ENCODE assay signal across 1 cellular context in genomic region chr17:44608732-44609435, GRCh38.
TF ChIP-seq lines count a peak whose summit lies in the region.

No MANE protein-coding gene starts in this region.

TF ChIP-seq in HepG2, 621 proteins besides CTCF, POLR2A, EP300 and RAD21 (continued from another document and continues in another):
- TF ChIP-seq FUBP1 (CRISPR knock-in tag; IDR thresholded peaks at IDR 0.05; ENCODE audit: borderline replicate concordance) = no peak
- no peak for TF ChIP-seq ZNF543 (CRISPR knock-in tag; IDR thresholded peaks at IDR 0.05)
- TF ChIP-seq ZNF235 (CRISPR knock-in tag; IDR thresholded peaks at IDR 0.05; ENCODE audit: borderline replicate concordance) = 0 out of 2 replicates have a peak, but pooled peaks have one; percentile 25
- TF ChIP-seq ATF3 (CRISPR knock-in tag; IDR thresholded peaks at IDR 0.05) = no peak
- TF ChIP-seq ZNF772 (CRISPR knock-in tag; IDR thresholded peaks at IDR 0.05) = 0 out of 2 replicates have a peak, but pooled peaks have one; percentile 38
- no peak for TF ChIP-seq NCOA2 (CRISPR knock-in tag; IDR thresholded peaks at IDR 0.05)
- peak; percentile 55 for TF ChIP-seq GABPB1 (CRISPR knock-in tag; IDR thresholded peaks at IDR 0.05)
- TF ChIP-seq MNT (IDR thresholded peaks at IDR 0.05) = peak; percentile 11; the same call in 1 of the 2 replicates
- 0 out of 2 replicates have a peak, but pooled peaks have one; percentile 15 for TF ChIP-seq CREM (IDR thresholded peaks at IDR 0.05)
- no peak for TF ChIP-seq CREM (CRISPR knock-in tag; IDR thresholded peaks at IDR 0.05)
- peak; percentile 76; the same call in 1 of the 2 replicates for TF ChIP-seq ERF (CRISPR knock-in tag; IDR thresholded peaks at IDR 0.05)
- TF ChIP-seq RCOR2 (CRISPR knock-in tag; IDR thresholded peaks at IDR 0.05) = peak; percentile 59; the same call in 1 of the 2 replicates
- TF ChIP-seq SOX5 (CRISPR knock-in tag; IDR thresholded peaks at IDR 0.05; ENCODE audit: borderline replicate concordance) = peak; percentile 63
- TF ChIP-seq RFXAP (CRISPR knock-in tag; IDR thresholded peaks at IDR 0.05; ENCODE audit: borderline replicate concordance) = no peak
- peak; percentile 21; the same call in 1 of the 2 replicates for TF ChIP-seq ATF5 (CRISPR knock-in tag; IDR thresholded peaks at IDR 0.05; ENCODE audit: low read depth)
- no peak for TF ChIP-seq AGO1 (IDR thresholded peaks at IDR 0.05; ENCODE audit: low read depth, low read length, poor library complexity, severe bottlenecking)
- peak; percentile 29 for TF ChIP-seq ZFX (CRISPR knock-in tag; IDR thresholded peaks at IDR 0.05; ENCODE audit: low read depth)
- peak; percentile 48 for TF ChIP-seq HNRNPLL (IDR thresholded peaks at IDR 0.05; ENCODE audit: low read depth, low read length, poor library complexity, severe bottlenecking)
- TF ChIP-seq MLX (CRISPR knock-in tag; IDR thresholded peaks at IDR 0.05) = peak; percentile 59; the same call in 1 of the 2 replicates
- TF ChIP-seq SNRNP70 (IDR thresholded peaks at IDR 0.05; ENCODE audit: low read depth, low read length) = no peak
- no peak for TF ChIP-seq ZBTB3 (CRISPR knock-in tag; IDR thresholded peaks at IDR 0.05; ENCODE audit: borderline replicate concordance, low read depth)
- no peak for TF ChIP-seq ZBTB7B (CRISPR knock-in tag; IDR thresholded peaks at IDR 0.05)
- TF ChIP-seq E2F5 (CRISPR knock-in tag; conservative IDR thresholded peaks at IDR 0.05) = no peak
- TF ChIP-seq TCF12 (IDR thresholded peaks at IDR 0.05) = no peak
- TF ChIP-seq TCF12 (CRISPR knock-in tag; IDR thresholded peaks at IDR 0.05) = peak; percentile 50; the same call in 1 of the 2 replicates
- no peak for TF ChIP-seq MLXIP (CRISPR knock-in tag; IDR thresholded peaks at IDR 0.05; ENCODE audit: borderline replicate concordance)
- peak; percentile 64 to 71 for TF ChIP-seq NR2F1 (CRISPR knock-in tag; IDR thresholded peaks at IDR 0.05)
- peak; percentile 68; the same call in 1 of the 2 replicates for TF ChIP-seq ZSCAN29 (CRISPR knock-in tag; conservative IDR thresholded peaks at IDR 0.05)
- no peak for TF ChIP-seq ZNF33B (CRISPR knock-in tag; IDR thresholded peaks at IDR 0.05)
- TF ChIP-seq MAFG (CRISPR knock-in tag; IDR thresholded peaks at IDR 0.05) = 0 out of 2 replicates have a peak, but pooled peaks have one; percentile 11
- no peak for TF ChIP-seq RFX5 (IDR thresholded peaks at IDR 0.05; ENCODE audit: low read depth, low read length)
- 0 out of 2 replicates have a peak, but pooled peaks have one; percentile 5 for TF ChIP-seq HHEX (CRISPR knock-in tag; IDR thresholded peaks at IDR 0.05)
- peak in 1 of 2 experiments; percentile 59; a peak in 3 of 4 replicates for TF ChIP-seq HMGXB4 (CRISPR knock-in tag; IDR thresholded peaks at IDR 0.05; ENCODE audit: borderline replicate concordance in 1 of 2, low read depth in 1 of 2)
- TF ChIP-seq MAZ (IDR thresholded peaks at IDR 0.05; ENCODE audit: borderline replicate concordance, low read depth, low read length) = no peak
- peak; percentile 68; the same call in 1 of the 2 replicates for TF ChIP-seq MAZ (CRISPR knock-in tag; IDR thresholded peaks at IDR 0.05; ENCODE audit: low read depth)
- peak; percentile 29; the same call in 1 of the 2 replicates for TF ChIP-seq FOXA3 (CRISPR knock-in tag; IDR thresholded peaks at IDR 0.05)
- TF ChIP-seq AKNA (CRISPR knock-in tag; IDR thresholded peaks at IDR 0.05; ENCODE audit: borderline replicate concordance) = no peak
- no peak for TF ChIP-seq ZBTB34 (CRISPR knock-in tag; IDR thresholded peaks at IDR 0.05)
- TF ChIP-seq ZNF274 (CRISPR knock-in tag; IDR thresholded peaks at IDR 0.05) = 0 out of 2 replicates have a peak, but pooled peaks have one; percentile 18
- no peak for TF ChIP-seq ZNF878 (CRISPR knock-in tag; IDR thresholded peaks at IDR 0.05)
- TF ChIP-seq ZFP41 (CRISPR knock-in tag; IDR thresholded peaks at IDR 0.05; ENCODE audit: borderline replicate concordance) = no peak
- no peak for TF ChIP-seq ZBTB46 (CRISPR knock-in tag; IDR thresholded peaks at IDR 0.05; ENCODE audit: borderline replicate concordance)
- TF ChIP-seq PHF8 (CRISPR knock-in tag; IDR thresholded peaks at IDR 0.05) = peak; percentile 44; the same call in 1 of the 2 replicates
- TF ChIP-seq DNMT1 (CRISPR knock-in tag; IDR thresholded peaks at IDR 0.05) = peak; percentile 85
